8 cellular contexts compared by ENCODE assay signal in the genomic region with DNA sequence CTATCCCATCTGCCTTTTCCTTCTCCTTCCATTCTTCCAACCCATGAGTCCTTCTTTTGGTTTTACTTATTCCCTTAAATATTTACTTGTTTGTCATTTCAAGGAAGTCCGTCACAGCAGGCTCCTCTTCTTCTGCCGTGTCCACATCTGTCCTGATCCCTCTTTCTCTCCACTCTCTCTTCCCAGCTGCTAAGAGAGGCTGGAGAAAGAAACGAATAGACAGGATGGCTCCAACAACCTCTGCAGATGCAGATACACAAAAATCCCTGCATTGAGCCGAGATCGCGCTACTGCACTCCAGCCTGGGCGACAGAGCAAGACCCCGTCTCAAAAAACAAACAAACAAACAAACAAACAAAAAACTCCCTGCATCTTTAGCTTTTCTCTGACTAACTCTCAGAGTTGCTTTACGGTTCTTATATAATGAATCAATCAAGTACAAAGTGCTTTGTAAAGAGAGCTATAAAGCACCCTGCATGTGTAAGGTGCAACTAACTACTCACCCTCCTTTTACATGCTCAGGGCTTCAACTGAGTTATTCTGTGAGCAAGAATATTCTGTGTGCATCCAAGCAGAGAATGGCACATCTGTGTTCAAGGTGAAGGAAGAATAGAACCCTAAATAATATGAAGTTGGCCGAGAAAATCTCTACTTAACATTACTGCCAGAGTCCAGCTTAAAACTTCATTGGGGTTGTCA. TPM values are rescaled to one million over a fixed set of nuclear protein-coding genes. Genes with fewer than 3 reads are reported as not detected.
A peak's percentile ranks its signal among the peaks of the same experiment; 100 is the strongest.
DNase-seq lines count a peak whose midpoint lies in the region; ATAC-seq and TF ChIP-seq lines count a peak whose summit lies in the region.

No MANE protein-coding gene starts in this region.

- no peak overlapping the region for H3K27ac Mint-ChIP-seq in endothelial cell (ENCODE audit: unreplicated experiment)

- peaks cover 4% of the 10 kb centered on the region for H3K27me3 Mint-ChIP-seq in endothelial cell (ENCODE audit: unreplicated experiment)

- TF ChIP-seq POLR2A in GM18505 (IDR thresholded peaks at IDR 0.05; ENCODE audit: borderline replicate concordance, extremely low read depth, insufficient read depth, insufficient read length) = no peak
- no peak for TF ChIP-seq POLR2A in prostate gland (IDR thresholded peaks at IDR 0.05)

- H3K9me3 Mint-ChIP-seq in endothelial cell (ENCODE audit: unreplicated experiment) = peaks cover 7% of the 10 kb centered on the region

- H3K9me3 ChIP-seq in MG63 (peaks cover 2% of the 10 kb centered on the region; the same call in 1 of the 2 replicates), prostate gland (no peaks in the 10 kb centered on the region)

- H3K36me3 Mint-ChIP-seq in endothelial cell (ENCODE audit: low read depth, unreplicated experiment) = peaks cover 3% of the 10 kb centered on the region

- DNase-seq in MG63 = no peak
- DNase-seq in endothelial cell (ENCODE audit: low spot score) = no peak
- no peak for DNase-seq in prostate gland (ENCODE audit: low spot score)
- no peak for DNase-seq in GDM1 (lab: John Stamatoyannopoulos, UW)
- DNase-seq in NCI-H1417 treated with DMSO at 0.1 percent for 48 hours (lab: John Stamatoyannopoulos, UW) = no peak
- no peak for DNase-seq in stimulated activated CD4-positive, alpha-beta T cell treated with anti-CD3 and anti-CD28 coated beads, Interleukin-15, amount 100 ng/mL, for 24 hours

- H3K4me3 ChIP-seq in MG63 (peak overlapping the region; percentile 81), prostate gland (peak overlapping the region; percentile 72 to 78)

- WGBS in prostate gland = 67% methylated on average over 10 of the region's 10 CpGs

- H3K36me3 ChIP-seq in MG63 (no peaks in the 10 kb centered on the region), prostate gland (no peaks in the 10 kb centered on the region)

- peak overlapping the region in 1 of 2 donors; percentile 76 for H3K27ac ChIP-seq in prostate gland

- intact Hi-C loops in prostate gland (cut with DNase I) = loop anchor here (10.0 kb wide), 2 partner anchors 67 to 137 kb away; no protein-coding TSS in a partner anchor

- H3K27me3 ChIP-seq in MG63 = no peaks in the 10 kb centered on the region
- no peaks in the 10 kb centered on the region for H3K27me3 ChIP-seq in prostate gland (replicated peaks; ENCODE audit: insufficient read depth)

- peak overlapping the region; percentile 89 for H3K4me3 Mint-ChIP-seq in endothelial cell (ENCODE audit: unreplicated experiment)

- ATAC-seq in GM18505 (IDR thresholded peaks at IDR 0.05; ENCODE audit: unreplicated experiment) (peak; percentile 7), GM21717 (IDR thresholded peaks at IDR 0.05; ENCODE audit: unreplicated experiment) (no peak)

- TF ChIP-seq CTCF in endothelial cell (IDR thresholded peaks at IDR 0.05; ENCODE audit: unreplicated experiment) (no peak), prostate gland (IDR thresholded peaks at IDR 0.05) (no peak)

- peaks cover 14% of the 10 kb centered on the region for H3K4me1 ChIP-seq in prostate gland (replicated peaks)

- H3K4me1 Mint-ChIP-seq in endothelial cell (ENCODE audit: unreplicated experiment) = peaks cover 28% of the 10 kb centered on the region

RNA-seq across cellular contexts. Expression of gene SAMD13, which starts 3.8 kb away (rescaled TPM):
- total RNA-seq in MG63 (2014; rRNA removed; shearing (Covaris generic); ENCODE audit: low replicate concordance) = 0.15 and 0.40 TPM in 2 replicates
- 1.8 TPM for total RNA-seq in endothelial cell (ENCODE audit: unreplicated experiment)
- total RNA-seq in prostate gland = 1 to 10 TPM; 3.1 to 3.4 TPM
